In genomic region chr4:7936963-7937362, GRCh38 we compare ENCODE assay signal across 14 cellular contexts. TPM values are rescaled to one million over a fixed set of nuclear protein-coding genes. Genes with fewer than 3 reads are reported as not detected.
A peak's percentile ranks its signal among the peaks of the same experiment; 100 is the strongest.
DNase-seq lines count a peak whose midpoint lies in the region; ATAC-seq, FAIRE-seq and TF ChIP-seq lines count a peak whose summit lies in the region.
"Had no signal": no experiment of that assay in that cellular context is flagged by ENCODE, and none has a peak within 500 bp of the region (broad histone marks: within the 10 kb centered on the region; RNA-seq: fewer than 3 reads in every experiment).

No MANE protein-coding gene starts in this region.

- no peak overlapping the region for H2BK12ac ChIP-seq in mesenchymal stem cell (ENCODE audit: low read length in 2 of 2)

- no peak overlapping the region for H2AFZ ChIP-seq in mesenchymal stem cell (ENCODE audit: low read depth, low read length)

- no peak overlapping the region for H3K4ac ChIP-seq in mesenchymal stem cell (ENCODE audit: low read depth in 1 of 2, low read length in 2 of 2)

- H3K36me3 Mint-ChIP-seq in activated T-helper 17 cell treated with anti-CD3 and anti-CD28 coated beads, Interleukin-2, amount 50 U/mL, for 72 hours (ENCODE audit: low read depth): peaks cover 24% of the 10 kb centered on the region

- H3K27me3 Mint-ChIP-seq in activated T-helper 17 cell treated with anti-CD3 and anti-CD28 coated beads, Interleukin-2, amount 50 U/mL, for 72 hours: no peaks in the 10 kb centered on the region

- no peaks in the 10 kb centered on the region for H3K9me3 Mint-ChIP-seq in activated T-helper 17 cell treated with anti-CD3 and anti-CD28 coated beads, Interleukin-2, amount 50 U/mL, for 72 hours

- no peak overlapping the region for H3K23ac ChIP-seq in mesenchymal stem cell (ENCODE audit: low read length in 2 of 2)

- H3K27me3 ChIP-seq in left ventricle myocardium inferior (ENCODE audit: low read depth): peaks cover 10% of the 10 kb centered on the region
- no peaks in the 10 kb centered on the region for H3K27me3 ChIP-seq in right atrium auricular region
- H3K27me3 ChIP-seq in mesenchymal stem cell (ENCODE audit: control insufficient read depth in 1 of 2, insufficient read depth in 1 of 2, low read length in 2 of 2): no peaks in the 10 kb centered on the region
- peaks cover 0 to 49% (median 27%) of the 10 kb centered on the region in 7 donors for H3K27me3 ChIP-seq in spleen (replicated peaks in 1 of 7)
- H3K27me3 ChIP-seq: vagina had no signal

- DNase-seq in left ventricle myocardium inferior (no peak), right atrium auricular region (ENCODE audit: low spot score) (no peak), mesenchymal stem cell (no peak), spleen (no peak), NCI-H526 treated with DMSO at 0.1 percent for 48 hours (lab: John Stamatoyannopoulos, UW) (no peak), KBM-7 (no peak), kidney (no peak)
- DNase-seq: anterior cingulate cortex, NCI-H446 treated with DMSO at 0.1 percent for 48 hours had no signal

- H4K91ac ChIP-seq in mesenchymal stem cell (ENCODE audit: low read length): no peak overlapping the region

- H3K27ac ChIP-seq in left ventricle myocardium inferior (replicated peaks): no peak overlapping the region
- no peak overlapping the region for H3K27ac ChIP-seq in right atrium auricular region
- H3K27ac ChIP-seq in mesenchymal stem cell (ENCODE audit: low read length, poor library complexity, severe bottlenecking): no peak overlapping the region
- H3K27ac ChIP-seq in spleen: peak overlapping the region in 4 of 8 donors; percentile 45 to 90 (median 76)
- no peak overlapping the region for H3K27ac ChIP-seq in kidney (ENCODE audit: low read depth in 2 of 2, low read length in 2 of 2)
- H3K27ac ChIP-seq: C4-2B, SK-N-MC had no signal

- peaks cover 8% of the 10 kb centered on the region for H3K9me3 ChIP-seq in left ventricle myocardium inferior (replicated peaks)
- no peaks in the 10 kb centered on the region for H3K9me3 ChIP-seq in right atrium auricular region
- H3K9me3 ChIP-seq in mesenchymal stem cell (ENCODE audit: control insufficient read depth, low read length): no peaks in the 10 kb centered on the region
- no peaks in the 10 kb centered on the region for H3K9me3 ChIP-seq in spleen
- H3K9me3 ChIP-seq in kidney (ENCODE audit: control insufficient read depth in 1 of 2, low read length in 2 of 2): no peaks in the 10 kb centered on the region
- H3K9me3 ChIP-seq: vagina had no signal

- no peak overlapping the region for H4K8ac ChIP-seq in mesenchymal stem cell (ENCODE audit: low read length)

- no peak for TF ChIP-seq POLR2A in spleen (IDR thresholded peaks at IDR 0.05)

- TF ChIP-seq CTCF in left ventricle myocardium inferior (IDR thresholded peaks at IDR 0.05; ENCODE audit: borderline replicate concordance): no peak
- TF ChIP-seq CTCF in right atrium auricular region (IDR thresholded peaks at IDR 0.05): no peak
- no peak for TF ChIP-seq CTCF in spleen (IDR thresholded peaks at IDR 0.05 in 8 of 11, conservative IDR thresholded peaks at IDR 0.05 in 3 of 11)
- TF ChIP-seq CTCF in kidney (IDR thresholded peaks at IDR 0.05; ENCODE audit: borderline replicate concordance, extremely low read depth, insufficient read depth): no peak

- peaks cover 19% of the 10 kb centered on the region for H3K4me1 Mint-ChIP-seq in activated T-helper 17 cell treated with anti-CD3 and anti-CD28 coated beads, Interleukin-2, amount 50 U/mL, for 72 hours

- no peak overlapping the region for H3K18ac ChIP-seq in mesenchymal stem cell (ENCODE audit: low read depth in 1 of 2, low read length in 2 of 2)

- H3K36me3 ChIP-seq in left ventricle myocardium inferior (peaks cover 5% of the 10 kb centered on the region), right atrium auricular region (no peaks in the 10 kb centered on the region), mesenchymal stem cell (ENCODE audit: control insufficient read depth in 1 of 2, insufficient read depth in 2 of 2, low read depth in 1 of 2, low read length in 2 of 2) (peaks cover 8% of the 10 kb centered on the region in 2 experiments), spleen (peaks cover 0 to 3% (median 0%) of the 10 kb centered on the region in 6 donors), kidney (ENCODE audit: control insufficient read depth in 1 of 2, insufficient read depth in 2 of 2, low read length in 2 of 2) (no peaks in the 10 kb centered on the region)
- H3K36me3 ChIP-seq: vagina had no signal

- peak overlapping the region; percentile 85 for H3K4me3 Mint-ChIP-seq in activated T-helper 17 cell treated with anti-CD3 and anti-CD28 coated beads, Interleukin-2, amount 50 U/mL, for 72 hours

- peaks cover 34% of the 10 kb centered on the region for H3K4me1 ChIP-seq in left ventricle myocardium inferior
- peaks cover 0 to 27% of the 10 kb centered on the region in 2 donors for H3K4me1 ChIP-seq in right atrium auricular region
- peaks cover 20% of the 10 kb centered on the region for H3K4me1 ChIP-seq in mesenchymal stem cell (ENCODE audit: control insufficient read depth, insufficient read depth, low read depth, low read length)
- peaks cover 0 to 50% (median 25%) of the 10 kb centered on the region in 6 donors for H3K4me1 ChIP-seq in spleen
- H3K4me1 ChIP-seq in kidney (ENCODE audit: control insufficient read depth in 1 of 2, insufficient read depth in 1 of 2, low read depth in 1 of 2, low read length in 2 of 2): peaks cover 4 to 8% of the 10 kb centered on the region in 2 donors

- H2BK15ac ChIP-seq in mesenchymal stem cell (ENCODE audit: low read depth, poor library complexity, severe bottlenecking): no peak overlapping the region

- peak overlapping the region; percentile 91 for H3K9ac ChIP-seq in mesenchymal stem cell (ENCODE audit: low read length)
- no peak overlapping the region for H3K9ac ChIP-seq in kidney (ENCODE audit: low read length in 2 of 2)

- no peak overlapping the region for H3K27ac Mint-ChIP-seq in activated T-helper 17 cell treated with anti-CD3 and anti-CD28 coated beads, Interleukin-2, amount 50 U/mL, for 72 hours

- intact Hi-C loops in left ventricle myocardium inferior (cut with micrococcal nuclease): no loop called here
- intact Hi-C loops in spleen (cut with DNase I; ENCODE audit: low total_unique reads): no loop called here
- intact Hi-C loops in kidney (cut with DNase I): no loop called here

- WGBS in mesenchymal stem cell: no CpG with 5 or more reads among the region's 1 CpG
- WGBS in spleen, 5 donors: 36 to 65% (median 43%) methylated on average over 1 of the region's 1 CpG

- H3K79me1 ChIP-seq in mesenchymal stem cell (replicated peaks; ENCODE audit: low read length, poor library complexity, severe bottlenecking): peaks cover 6% of the 10 kb centered on the region

- no peak overlapping the region for H2BK5ac ChIP-seq in mesenchymal stem cell (ENCODE audit: low read depth, low read length, poor library complexity, severe bottlenecking)

- no peak for ATAC-seq in activated T-helper 17 cell treated with anti-CD3 and anti-CD28 coated beads, Interleukin-2, amount 50 U/mL, for 72 hours (replicated peaks)
- ATAC-seq: sciatic nerve had no signal

- no peak for FAIRE-seq in kidney (lab: Jason Lieb, UNC)

- H2AK5ac ChIP-seq in mesenchymal stem cell (ENCODE audit: low read length, severe bottlenecking): no peak overlapping the region

- in situ Hi-C loops in KBM-7 (cut with MboI; ENCODE audit: low pct_unique_long_range_greater_than_20kb, low sequenced_read_pairs): no loop called here

- H3K14ac ChIP-seq in mesenchymal stem cell (ENCODE audit: low read length in 2 of 2): no peak overlapping the region

- no peak overlapping the region for H2BK120ac ChIP-seq in mesenchymal stem cell (ENCODE audit: low read depth, low read length)

- H3K4me2 ChIP-seq in mesenchymal stem cell (ENCODE audit: low read length, poor library complexity, severe bottlenecking): no peak overlapping the region

- H3K4me3 ChIP-seq in left ventricle myocardium inferior (peak overlapping the region; percentile 94), right atrium auricular region (no peak overlapping the region), mesenchymal stem cell (ENCODE audit: insufficient read depth in 1 of 2, low read depth in 1 of 2, low read length in 2 of 2) (peak overlapping the region in 1 of 2 experiments; percentile 85), spleen (no peak overlapping the region), kidney (ENCODE audit: low read length in 2 of 2) (no peak overlapping the region)
- H3K4me3 ChIP-seq: SK-N-MC had no signal

RNA-seq across cellular contexts. Expression of gene AFAP1, which starts 2.7 kb away (rescaled TPM):
- 6.8 TPM for total RNA-seq in left ventricle myocardium inferior
- 10 to 100 TPM; 16.2 to 27.2 TPM for total RNA-seq in right atrium auricular region
- 10 to 100 TPM; 20.1 to 29.8 TPM for total RNA-seq in activated T-helper 17 cell treated with anti-CD3 and anti-CD28 coated beads, Interleukin-2, amount 50 U/mL, for 72 hours
- polyA plus RNA-seq in mesenchymal stem cell (2013, experiment 1 of 2): 19.0 TPM
- 19.1 TPM for polyA plus RNA-seq in mesenchymal stem cell (2013, experiment 2 of 2)
- 10 to 100 TPM in 6 of 7 donors, 1 to 10 TPM in 1; 9.0 to 29.2 (median 14.5) TPM for total RNA-seq in spleen
- polyA plus RNA-seq in spleen: 1 to 10 TPM; 1.6 to 2.4 (median 1.7) TPM
- total RNA-seq in kidney: 26.3 TPM
- polyA plus RNA-seq in kidney (ENCODE audit: insufficient read depth, low read depth, low replicate concordance): 2.6 TPM
